14 cellular contexts compared by ENCODE assay signal in genomic region chr17:73278049-73278464, GRCh38. TPM values are rescaled to one million over a fixed set of nuclear protein-coding genes. Genes with fewer than 3 reads are reported as not detected.
DNase-seq lines count a peak whose midpoint lies in the region; ATAC-seq and TF ChIP-seq lines count a peak whose summit lies in the region.
"Had no signal": no experiment of that assay in that cellular context is flagged by ENCODE, and none has a peak within 500 bp of the region (broad histone marks: within the 10 kb centered on the region; RNA-seq: fewer than 3 reads in every experiment).

No MANE protein-coding gene starts in this region.

- no peaks in the 10 kb centered on the region for H3K27me3 ChIP-seq in subcutaneous abdominal adipose tissue (ENCODE audit: control insufficient read depth in 5 of 5, insufficient read depth in 4 of 5, low read length in 5 of 5)

- TF ChIP-seq CTCF in HEK293 (tag by site-specific recombination; IDR thresholded peaks at IDR 0.05) = no peak

- H3K27ac ChIP-seq in HEK293 (ENCODE audit: extremely low read depth, low read depth, low read length) = peak overlapping the region; percentile 62
- H3K27ac ChIP-seq in caudate nucleus (ENCODE audit: low read depth, low read length) = peak overlapping the region; percentile 67
- H3K27ac ChIP-seq in subcutaneous abdominal adipose tissue (ENCODE audit: low read depth, low read length) = peak overlapping the region; percentile 50

- no peak overlapping the region for H3K9ac ChIP-seq in subcutaneous abdominal adipose tissue (ENCODE audit: low read length in 5 of 5)

- H3K36me3 ChIP-seq in HEK293 (ENCODE audit: control insufficient read depth in 2 of 2, insufficient read depth in 1 of 2, low read length in 2 of 2) (no peaks in the 10 kb centered on the region), subcutaneous abdominal adipose tissue (ENCODE audit: control insufficient read depth in 5 of 5, insufficient read depth in 5 of 5, low read length in 5 of 5) (peaks cover 0 to 17% (median 5%) of the 10 kb centered on the region in 5 donors)
- H3K36me3 ChIP-seq: HAP-1 had no signal

- peaks cover 12% of the 10 kb centered on the region for H3K4me1 ChIP-seq in HEK293 (ENCODE audit: control insufficient read depth, insufficient read depth, low read length)
- H3K4me1 ChIP-seq in subcutaneous abdominal adipose tissue (ENCODE audit: control insufficient read depth in 5 of 5, insufficient read depth in 5 of 5, low read length in 5 of 5) = peaks cover 10 to 26% (median 17%) of the 10 kb centered on the region in 5 donors

- POLR2A ChIA-PET in HEK293 (lab: Yijun Ruan, JAX) = interaction anchor here (1.1 to 1.7 kb wide), 4 partner anchors 13 to 33 kb away, joined by 3 to 11 read pairs (median 6); partner anchors contain the start of gene CDC42EP4

- ATAC-seq in left colon (peak; percentile 12), GM21360 (IDR thresholded peaks at IDR 0.05; ENCODE audit: unreplicated experiment) (no peak)
- ATAC-seq: stimulated activated naive CD8-positive, alpha-beta T cell treated with anti-CD3 and anti-CD28 coated beads, Interleukin-15, Interleukin-2, amounts not matched to agents 100 U/mL and 50 U/mL, for 24 hours had no signal

- DNase-seq in caudate nucleus (lab: John Stamatoyannopoulos, UW) = peak in 1 of 61 donors; percentile 94
- no peak for DNase-seq in left colon
- no peak for DNase-seq in NCI-H446 (lab: John Stamatoyannopoulos, UW)
- DNase-seq in RPMI8226 = no peak
- DNase-seq in T-helper 2 cell = no peak
- DNase-seq: islet precursor cell; Karpas-422; naive B cell; stimulated activated naive CD8-positive, alpha-beta T cell treated with anti-CD3 and anti-CD28 coated beads, Interleukin-15, Interleukin-2, amounts not matched to agents 100 U/mL and 50 U/mL, for 24 hours had no signal

- intact Hi-C loops in left colon (cut with DNase I, micrococcal nuclease) = no loop called here

- H3K9me3 ChIP-seq in HEK293 (ENCODE audit: control insufficient read depth, insufficient read depth, low read depth, low read length) (no peaks in the 10 kb centered on the region), subcutaneous abdominal adipose tissue (ENCODE audit: control insufficient read depth in 5 of 5, low read length in 5 of 5) (no peaks in the 10 kb centered on the region)
- H3K9me3 ChIP-seq: HAP-1 had no signal

- no peak overlapping the region for H3K4me3 ChIP-seq in HEK293 (ENCODE audit: low read depth, low read length)
- H3K4me3 ChIP-seq in subcutaneous abdominal adipose tissue (ENCODE audit: low read depth in 1 of 5, low read length in 5 of 5) = no peak overlapping the region
- H3K4me3 ChIP-seq: HAP-1 had no signal

- CTCF ChIA-PET in HEK293 (lab: Yijun Ruan, JAX) = interaction anchor here (0.6 to 4.9 kb wide), 4 partner anchors 11 to 92 kb away, joined by 3 to 19 read pairs (median 6); no protein-coding TSS in a partner anchor

TF ChIP-seq in HEK293, 187 proteins besides CTCF, POLR2A, EP300 and RAD21:
- TF ChIP-seq ZNF2 (tag by site-specific recombination; IDR thresholded peaks at IDR 0.05) (no peak), ZSCAN16 (tag by site-specific recombination; IDR thresholded peaks at IDR 0.05) (peak; percentile 39; the same call in 1 of the 2 replicates)

RNA-seq across cellular contexts. Expression of gene CPSF4L, which starts 16.4 kb away (rescaled TPM):
- under 1 TPM in 1 of 2 donors, not detected in 1; 0.20 TPM for total RNA-seq in left colon
- total RNA-seq: T-helper 2 cell treated with Interferon-gamma antibody and Interleukin-4, amounts not matched to agents 100 ng/mL and 5 ng/mL, for 36 hours had no signal

RNA-seq across cellular contexts. Expression of gene CDC42EP4, which starts 33.7 kb away (rescaled TPM):
- 10 to 100 TPM; 49.6 to 65.6 TPM for total RNA-seq in left colon
